In the genomic region with DNA sequence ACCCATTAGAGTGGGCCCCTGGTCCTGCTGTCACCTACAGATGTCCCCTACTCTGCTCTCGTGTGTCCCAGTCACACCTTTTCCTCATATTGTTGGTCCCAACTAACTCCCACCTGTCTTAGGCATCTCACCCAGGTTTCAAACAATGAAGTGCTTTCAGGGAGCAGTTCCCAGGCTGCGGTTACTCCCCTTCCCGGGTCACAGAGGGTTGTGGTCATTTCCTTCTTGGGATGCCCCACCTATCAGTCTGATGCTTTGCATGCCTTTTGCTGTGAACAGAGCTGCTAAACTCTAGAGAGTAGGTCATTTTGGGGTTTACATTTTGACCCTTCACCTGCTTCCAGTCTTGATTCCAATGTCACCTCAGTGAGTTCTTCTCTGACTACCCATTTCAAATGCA, we compare ENCODE assay signal across 15 cellular contexts.
"Had no signal": no experiment of that assay in that cellular context is flagged by ENCODE, and none has a peak within 500 bp of the region (broad histone marks: within the 10 kb centered on the region; RNA-seq: fewer than 3 reads in every experiment).

No MANE protein-coding gene starts in this region.

- H3K27me3 ChIP-seq: colonic mucosa, pancreas, right lobe of liver, uterus had no signal

- DNase-seq: colonic mucosa; effector CD4-positive, alpha-beta T cell; foreskin melanocyte; kidney glomerular epithelial cell; lower lobe of right lung; naive B cell; pancreas; right lobe of liver; stimulated activated CD4-positive, alpha-beta T cell treated with anti-CD3 and anti-CD28 coated beads, Interleukin-15, amount 100 ng/mL, for 24 hours; stimulated activated CD4-positive, alpha-beta T cell treated with anti-CD3 and anti-CD28 coated beads, Interleukin-1b, Interleukin-23, amount 100 ng/mL, for 48 hours; stimulated activated CD4-positive, alpha-beta T cell treated with anti-CD3 and anti-CD28 coated beads, Interleukin-4, amount 100 ng/mL, for 24 hours; stimulated activated naive B cell treated with anti-CD40 and anti-IgM and Interleukin-4, amounts not matched to agents 10 μg/mL and 1 μg/mL and 100 μg/mL, for 72 hours; stimulated activated naive CD8-positive, alpha-beta T cell treated with anti-CD3 and anti-CD28 coated beads, Interleukin-15, amount 100 ng/mL, for 72 hours; uterus had no signal

- H3K9me3 ChIP-seq: colonic mucosa, lower lobe of right lung, pancreas, right lobe of liver, thoracic aorta, uterus had no signal

- ATAC-seq: stimulated activated naive B cell treated with anti-CD40 and anti-IgM and Interleukin-4, amounts not matched to agents 10 μg/mL and 1 μg/mL and 100 μg/mL, for 72 hours; stimulated activated naive CD8-positive, alpha-beta T cell treated with anti-CD3 and anti-CD28 coated beads, Interleukin-15, amount 100 ng/mL, for 72 hours had no signal

- H3K4me3 ChIP-seq: colonic mucosa, lower lobe of right lung, pancreas, right lobe of liver, uterus had no signal

- H3K36me3 ChIP-seq: colonic mucosa, lower lobe of right lung, pancreas, right lobe of liver, thoracic aorta, uterus had no signal

- H3K27ac ChIP-seq: colonic mucosa, pancreas, right lobe of liver had no signal

- H3K4me1 ChIP-seq: colonic mucosa, pancreas, right lobe of liver, uterus had no signal
